ENCODE assay signal across 21 cellular contexts in the genomic region with DNA sequence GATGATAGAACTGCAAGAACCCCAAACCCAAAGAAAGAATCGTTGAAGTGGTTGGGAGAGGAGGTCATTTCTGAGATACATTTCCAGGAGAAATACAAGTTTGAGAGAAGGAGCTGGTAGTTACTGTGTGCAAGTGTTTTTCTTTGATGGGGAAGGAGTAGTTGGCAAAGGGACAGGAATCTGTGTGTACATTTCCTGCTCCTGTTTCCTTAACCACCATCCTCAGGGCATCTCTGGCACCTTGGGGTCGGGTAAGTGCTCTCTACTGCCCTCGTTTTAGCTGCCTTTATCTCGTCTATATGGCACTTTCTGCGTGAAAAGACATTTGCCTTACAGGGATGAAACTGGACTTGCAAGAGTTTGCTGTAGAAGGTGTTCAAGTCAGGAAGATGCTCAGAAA. TPM values are rescaled to one million over a fixed set of nuclear protein-coding genes. Genes with fewer than 3 reads are reported as not detected.
DNase-seq lines count a peak whose midpoint lies in the region; ATAC-seq, FAIRE-seq and TF ChIP-seq lines count a peak whose summit lies in the region.
"Had no signal": no experiment of that assay in that cellular context is flagged by ENCODE, and none has a peak within 500 bp of the region (broad histone marks: within the 10 kb centered on the region; RNA-seq: fewer than 3 reads in every experiment).

No MANE protein-coding gene starts in this region.

- WGBS in smooth muscle cell (ENCODE audit: low lambda C conversion rate), result 90% methylated on average over 5 of the region's 5 CpGs

- TF ChIP-seq CTCF in left ventricle myocardium inferior (IDR thresholded peaks at IDR 0.05; ENCODE audit: borderline replicate concordance) (no peak), endothelial cell of umbilical vein (IDR thresholded peaks at IDR 0.05; ENCODE audit: extremely low read depth in 1 of 2, insufficient read depth in 1 of 2, low read depth in 1 of 2, low read length in 2 of 2) (no peak), smooth muscle cell (IDR thresholded peaks at IDR 0.05; ENCODE audit: borderline replicate concordance, insufficient read depth, poor library complexity, severe bottlenecking) (no peak)

- BruUV-seq in endothelial cell of umbilical vein (replicated peaks; lab: Mats Ljungman, UMichigan), result no TSS peak

- H3K4me3 ChIP-seq in left ventricle myocardium inferior (no peak overlapping the region), endothelial cell of umbilical vein (replicated peaks in 1 of 3; ENCODE audit: insufficient read depth in 1 of 3, low read depth in 1 of 3, low read length in 3 of 3) (no peak overlapping the region), smooth muscle cell (no peak overlapping the region)
- no peak overlapping the region for H3K4me3 ChIP-seq in effector memory CD4-positive, alpha-beta T cell (ENCODE audit: insufficient read depth, low read depth, low read length, poor library complexity, severe bottlenecking)
- H3K4me3 ChIP-seq: hepatocyte, prostate gland had no signal

- intact Hi-C loops in left ventricle myocardium inferior (cut with micrococcal nuclease) (no loop called here), Right ventricle myocardium inferior (cut with DNase I) (no loop called here), endothelial cell of umbilical vein (cut with micrococcal nuclease) (no loop called here)

- CTCF ChIA-PET in endothelial cell of umbilical vein (lab: Charles Lee), result interaction anchor here (1.0 to 3.8 kb wide), 4 partner anchors 8 to 233 kb away, joined by 5 to 25 read pairs (median 6); no protein-coding TSS in a partner anchor

- H4K20me1 ChIP-seq in endothelial cell of umbilical vein (replicated peaks; ENCODE audit: control insufficient read depth, extremely low read depth, insufficient read depth, low read length), result no peaks in the 10 kb centered on the region
- peaks cover 55% of the 10 kb centered on the region for H4K20me1 ChIP-seq in smooth muscle cell (ENCODE audit: low read depth)

- TF ChIP-seq POLR2A in endothelial cell of umbilical vein (IDR thresholded peaks at IDR 0.05; ENCODE audit: low read depth, low read length), result no peak

- POLR2A ChIA-PET in endothelial cell of umbilical vein (lab: Charles Lee), result interaction anchor here (0.6 to 0.9 kb wide), 3 partner anchors 13 to 173 kb away, joined by 3 read pairs; no protein-coding TSS in a partner anchor

- no peak for ATAC-seq in Right ventricle myocardium inferior
- no peak for ATAC-seq in HG03571 (IDR thresholded peaks at IDR 0.05; ENCODE audit: unreplicated experiment)
- ATAC-seq: naive thymus-derived CD4-positive, alpha-beta T cell had no signal

- H2AFZ ChIP-seq in endothelial cell of umbilical vein (ENCODE audit: low read depth, low read length), result no peak overlapping the region
- no peak overlapping the region for H2AFZ ChIP-seq in smooth muscle cell (ENCODE audit: low read depth)
- H2AFZ ChIP-seq: hepatocyte had no signal

- DNase-seq in left ventricle myocardium inferior, result no peak
- no peak for DNase-seq in Right ventricle myocardium inferior (ENCODE audit: missing footprints)
- peak; percentile 75 for DNase-seq in RPMI7951 (ENCODE audit: low read depth)
- DNase-seq in endothelial cell of umbilical vein (ENCODE audit: low read depth, low spot score), result peak; percentile 58
- DNase-seq in amygdala (lab: John Stamatoyannopoulos, UW), result no peak
- no peak for DNase-seq in smooth muscle cell (lab: John Stamatoyannopoulos, UW; ENCODE audit: unreplicated experiment)
- no peak for DNase-seq in effector memory CD4-positive, alpha-beta T cell
- DNase-seq: ACHN; activated CD4-positive, alpha-beta T cell treated with anti-CD3 and anti-CD28 coated beads for 48 hours; activated naive CD4-positive, alpha-beta T cell treated with anti-CD3 and anti-CD28 coated beads for 36 hours; DND-41; Karpas-422; naive thymus-derived CD4-positive, alpha-beta T cell; NCI-H1092; NCI-H2029 treated with DMSO at 0.1 percent for 48 hours; NCI-H446; stimulated activated CD4-positive, alpha-beta T cell treated with anti-CD3 and anti-CD28 coated beads, Interleukin-4, amount 100 ng/mL, for 4 hours had no signal

- peak overlapping the region; percentile 45 for H3K4me2 ChIP-seq in endothelial cell of umbilical vein (ENCODE audit: insufficient read depth, low read length)
- H3K4me2 ChIP-seq in smooth muscle cell, result no peak overlapping the region

- dilution Hi-C loops in endothelial cell of umbilical vein (cut with MboI; ENCODE audit: extremely low pct_ligation_motif_present, low sequenced_read_pairs), result no loop called here

- H3F3A ChIP-seq in smooth muscle cell (ENCODE audit: low read depth), result no peaks in the 10 kb centered on the region

- no peak overlapping the region for H3K9ac ChIP-seq in endothelial cell of umbilical vein (replicated peaks; ENCODE audit: extremely low read depth, insufficient read depth, low read length)
- no peak overlapping the region for H3K9ac ChIP-seq in smooth muscle cell (ENCODE audit: low read depth)

- peaks cover 80% of the 10 kb centered on the region for H3K4me1 ChIP-seq in left ventricle myocardium inferior
- H3K4me1 ChIP-seq in endothelial cell of umbilical vein (ENCODE audit: control insufficient read depth, extremely low read depth, insufficient read depth, low read length), result peaks cover 66% of the 10 kb centered on the region
- H3K4me1 ChIP-seq in smooth muscle cell (ENCODE audit: low read depth), result no peaks in the 10 kb centered on the region
- peaks cover 53% of the 10 kb centered on the region for H3K4me1 ChIP-seq in effector memory CD4-positive, alpha-beta T cell (ENCODE audit: control insufficient read depth, insufficient read depth, low read length, poor library complexity, severe bottlenecking)
- H3K4me1 ChIP-seq: prostate gland had no signal

- H3K79me2 ChIP-seq in endothelial cell of umbilical vein (ENCODE audit: control insufficient read depth, insufficient read depth, low read length) (peaks cover 49% of the 10 kb centered on the region), smooth muscle cell (ENCODE audit: low read depth) (peaks cover 53% of the 10 kb centered on the region)

- no peaks in the 10 kb centered on the region for H3K9me3 ChIP-seq in left ventricle myocardium inferior (replicated peaks)
- H3K9me3 ChIP-seq in endothelial cell of umbilical vein (replicated peaks; ENCODE audit: control insufficient read depth, insufficient read depth, low read length), result no peaks in the 10 kb centered on the region
- no peaks in the 10 kb centered on the region for H3K9me3 ChIP-seq in smooth muscle cell (replicated peaks; ENCODE audit: low read depth)
- H3K9me3 ChIP-seq in effector memory CD4-positive, alpha-beta T cell (ENCODE audit: control insufficient read depth, low read length), result no peaks in the 10 kb centered on the region
- H3K9me3 ChIP-seq: prostate gland had no signal

- H3K36me3 ChIP-seq in left ventricle myocardium inferior (peaks cover 32% of the 10 kb centered on the region), endothelial cell of umbilical vein (ENCODE audit: control insufficient read depth in 2 of 2, extremely low read depth in 1 of 2, insufficient read depth in 2 of 2, low read length in 2 of 2) (peaks cover 0 to 3% of the 10 kb centered on the region in 2 experiments), smooth muscle cell (ENCODE audit: low read depth) (peaks cover 4% of the 10 kb centered on the region)
- peaks cover 17% of the 10 kb centered on the region for H3K36me3 ChIP-seq in effector memory CD4-positive, alpha-beta T cell (ENCODE audit: control insufficient read depth, insufficient read depth, low read length)

- H3K27ac ChIP-seq in left ventricle myocardium inferior (replicated peaks) (peak overlapping the region; percentile 98), endothelial cell of umbilical vein (ENCODE audit: insufficient read depth, low read depth, low read length) (peak overlapping the region; percentile 18), smooth muscle cell (ENCODE audit: low read depth) (no peak overlapping the region)
- no peak overlapping the region for H3K27ac ChIP-seq in effector memory CD4-positive, alpha-beta T cell (ENCODE audit: insufficient read depth, low read length, poor library complexity, severe bottlenecking)
- H3K27ac ChIP-seq: prostate gland had no signal

- H3K27me3 ChIP-seq in left ventricle myocardium inferior (ENCODE audit: low read depth), result no peaks in the 10 kb centered on the region
- H3K27me3 ChIP-seq in endothelial cell of umbilical vein (ENCODE audit: control insufficient read depth in 2 of 2, insufficient read depth in 2 of 2, low read length in 2 of 2), result no peaks in the 10 kb centered on the region
- no peaks in the 10 kb centered on the region for H3K27me3 ChIP-seq in smooth muscle cell (ENCODE audit: low read depth)
- no peaks in the 10 kb centered on the region for H3K27me3 ChIP-seq in effector memory CD4-positive, alpha-beta T cell (replicated peaks; ENCODE audit: control insufficient read depth, insufficient read depth, low read length, poor library complexity, severe bottlenecking)
- H3K27me3 ChIP-seq: hepatocyte had no signal

- peak; percentile 72 for FAIRE-seq in endothelial cell of umbilical vein (lab: Jason Lieb, UNC)
- FAIRE-seq: H1 had no signal

- H3K9me1 ChIP-seq in endothelial cell of umbilical vein (replicated peaks; ENCODE audit: control insufficient read depth, extremely low read depth, insufficient read depth, low read length), result no peaks in the 10 kb centered on the region

TF ChIP-seq in endothelial cell of umbilical vein, 7 proteins besides CTCF, POLR2A, EP300 and RAD21:
- TF ChIP-seq EZH2 (IDR thresholded peaks at IDR 0.05; ENCODE audit: borderline replicate concordance, low read depth, low read length, severe bottlenecking) (no peak), MYC (IDR thresholded peaks at IDR 0.05; ENCODE audit: low read depth, low read length) (no peak), JUN (IDR thresholded peaks at IDR 0.05; ENCODE audit: borderline replicate concordance, insufficient read depth, insufficient read length, low read depth) (peak; percentile 18), POLR2AphosphoS5 (IDR thresholded peaks at IDR 0.05; ENCODE audit: insufficient read depth, low read depth, low read length) (peak; percentile 41)

RNA-seq across cellular contexts. Expression of a gene that starts 27.3 kb away (rescaled TPM):
- total RNA-seq in left ventricle myocardium inferior (81.9 TPM), Right ventricle myocardium inferior (91.3 TPM), endothelial cell of umbilical vein (40.2 and 54.7 TPM in 2 replicates), smooth muscle cell (45.0 and 51.1 TPM in 2 replicates)
- 40.9 and 52.5 TPM in 2 replicates for total RNA-seq in RPMI7951 (2014; rRNA removed; shearing (Covaris generic))
- polyA plus RNA-seq in endothelial cell of umbilical vein (14.6 and 14.9 TPM in 2 replicates), smooth muscle cell (40.0 and 71.3 TPM in 2 replicates)
- 23.3 and 25.2 TPM in 2 replicates for polyA plus RNA-seq in endothelial cell of umbilical vein (2011; cell fraction: cytosol; rRNA removed)
- polyA plus RNA-seq in endothelial cell of umbilical vein (2011; cell fraction: nucleus; rRNA removed), result 20.4 and 27.5 TPM in 2 replicates
- 12.7 and 22.3 TPM in 2 replicates for polyA plus RNA-seq in endothelial cell of umbilical vein (2012)
- 21.0 and 23.1 TPM in 2 replicates for polyA minus RNA-seq in endothelial cell of umbilical vein
- 1.1 TPM for polyA minus RNA-seq in endothelial cell of umbilical vein (2011; cell fraction: cytosol; rRNA and poly(A)+ RNA removed)
- 19.4 and 31.1 TPM in 2 replicates for polyA minus RNA-seq in endothelial cell of umbilical vein (2011; cell fraction: nucleus; rRNA and poly(A)+ RNA removed)

Comparison
In these comparisons a context has a peak if more than half of its experiments do, and no peak if none do; other contexts are left out.
1. DNase-seq: peak in RPMI7951 (single experiment) and endothelial cell of umbilical vein (single experiment); none in left ventricle myocardium inferior (single experiment), Right ventricle myocardium inferior (single experiment), amygdala (0 of 56), smooth muscle cell (single experiment) and effector memory CD4-positive, alpha-beta T cell (0 of 3).
2. H3K27ac ChIP-seq: peak in left ventricle myocardium inferior (single experiment) and endothelial cell of umbilical vein (single experiment); none in smooth muscle cell (single experiment) and effector memory CD4-positive, alpha-beta T cell (single experiment).